Comparison of ENCODE assay signal across 23 cellular contexts in the genomic region with DNA sequence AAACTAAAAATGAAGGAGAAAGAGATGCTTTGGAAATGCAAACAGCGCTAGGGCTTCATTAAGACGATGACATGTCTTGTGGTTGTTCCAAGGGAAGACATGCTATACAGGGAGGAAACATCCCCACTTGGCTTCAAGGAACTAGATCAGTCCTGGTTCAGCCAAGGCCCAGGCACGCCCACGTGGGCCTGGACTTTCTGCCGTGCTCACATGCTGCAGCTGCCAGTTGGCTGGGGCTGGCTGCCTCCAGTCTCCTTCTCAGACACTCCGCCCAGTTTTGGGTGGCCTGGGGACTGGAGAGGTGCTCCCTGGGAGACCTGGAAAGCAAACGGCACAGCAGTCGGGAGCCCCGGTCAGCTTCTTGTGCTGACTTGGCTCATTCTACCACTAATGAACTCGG.
DNase-seq lines count a peak whose midpoint lies in the region; ATAC-seq and TF ChIP-seq lines count a peak whose summit lies in the region.
"Had no signal": no experiment of that assay in that cellular context is flagged by ENCODE, and none has a peak within 500 bp of the region (broad histone marks: within the 10 kb centered on the region; RNA-seq: fewer than 3 reads in every experiment).

No MANE protein-coding gene starts in this region.

- no peak overlapping the region for H3K27ac Mint-ChIP-seq in HFFc6
- H3K27ac Mint-ChIP-seq: activated B cell treated with CpG ODN at 0.5 μM for 24 hours; activated CD4-positive, alpha-beta memory T cell treated with anti-CD3 and anti-CD28 coated beads, Interleukin-2, amount 10 ng/mL, durations not matched to agents 7 days and 5 days; activated naive CD4-positive, alpha-beta T cell treated with anti-CD3 and anti-CD28 coated beads, Interleukin-2, amount 50 U/mL, for 24 hours; mesothelial cell of epicardium; nephron progenitor cell; stimulated activated effector memory CD8-positive, alpha-beta T cell treated with anti-CD3 and anti-CD28 coated beads, Interleukin-12 subunit alpha, Interleukin-12 subunit beta, amount 100 ng/mL, for 72 hours; T-helper 2 cell treated with Interferon-gamma antibody and Interleukin-4, amounts not matched to agents 5 μg/mL and 100 μg/mL, for 36 hours had no signal

- H3K27me3 ChIP-seq in heart left ventricle (no peaks in the 10 kb centered on the region), neuronal stem cell (ENCODE audit: control insufficient read depth in 3 of 3, insufficient read depth in 3 of 3, low read depth in 1 of 3, low read length in 3 of 3) (no peaks in the 10 kb centered on the region)
- H3K27me3 ChIP-seq: BLaER1, tibial nerve had no signal

- H3K4me1 Mint-ChIP-seq in HFFc6 (ENCODE audit: low read depth) = peaks cover 39% of the 10 kb centered on the region
- H3K4me1 Mint-ChIP-seq: activated B cell treated with CpG ODN at 0.5 μM for 24 hours; activated CD4-positive, alpha-beta memory T cell treated with anti-CD3 and anti-CD28 coated beads, Interleukin-2, amount 10 ng/mL, durations not matched to agents 7 days and 5 days; activated naive CD4-positive, alpha-beta T cell treated with anti-CD3 and anti-CD28 coated beads, Interleukin-2, amount 50 U/mL, for 24 hours; stimulated activated effector memory CD8-positive, alpha-beta T cell treated with anti-CD3 and anti-CD28 coated beads, Interleukin-12 subunit alpha, Interleukin-12 subunit beta, amount 100 ng/mL, for 72 hours had no signal

- no peak overlapping the region for H3K4me3 Mint-ChIP-seq in HFFc6
- H3K4me3 Mint-ChIP-seq: activated B cell treated with CpG ODN at 0.5 μM for 24 hours; activated CD4-positive, alpha-beta memory T cell treated with anti-CD3 and anti-CD28 coated beads, Interleukin-2, amount 10 ng/mL, durations not matched to agents 7 days and 5 days; activated naive CD4-positive, alpha-beta T cell treated with anti-CD3 and anti-CD28 coated beads, Interleukin-2, amount 50 U/mL, for 24 hours; mesothelial cell of epicardium; nephron progenitor cell; stimulated activated effector memory CD8-positive, alpha-beta T cell treated with anti-CD3 and anti-CD28 coated beads, Interleukin-12 subunit alpha, Interleukin-12 subunit beta, amount 100 ng/mL, for 72 hours; T-helper 2 cell treated with Interferon-gamma antibody and Interleukin-4, amounts not matched to agents 5 μg/mL and 100 μg/mL, for 36 hours had no signal

- no peak overlapping the region for H3K9ac ChIP-seq in neuronal stem cell (ENCODE audit: low read depth, low read length, poor library complexity)
- H3K9ac ChIP-seq: BLaER1 had no signal

- no peak overlapping the region for H2BK5ac ChIP-seq in neuronal stem cell (ENCODE audit: low read length)

- peak; percentile 21 for DNase-seq in DMS 273 (lab: John Stamatoyannopoulos, UW; ENCODE audit: unreplicated experiment)
- no peak for DNase-seq in DMS 273 treated with DMSO at 0.1 percent for 48 hours (lab: John Stamatoyannopoulos, UW)
- DNase-seq in heart left ventricle = peak; percentile 32 to 80 (median 73)
- no peak for DNase-seq in neuronal stem cell (ENCODE audit: low spot score)
- peak; percentile 71 for DNase-seq in ureter (ENCODE audit: low spot score)
- DNase-seq in superior temporal gyrus (ENCODE audit: extremely low spot score) = no peak
- DNase-seq in HFFc6 = no peak
- no peak for DNase-seq in GM19240 (ENCODE audit: insufficient read length, low spot score)
- DNase-seq: activated B cell treated with CpG ODN at 0.5 μM for 24 hours; activated CD4-positive, alpha-beta memory T cell treated with anti-CD3 and anti-CD28 coated beads, Interleukin-2, amount 10 ng/mL, durations not matched to agents 7 days and 5 days; Calu3; islet precursor cell; NCI-H1436; NCI-H748 treated with DMSO at 0.1 percent for 48 hours; nephron progenitor cell had no signal

- H2BK120ac ChIP-seq in neuronal stem cell (ENCODE audit: low read depth, low read length) = no peak overlapping the region

- no peak overlapping the region for H3K23ac ChIP-seq in neuronal stem cell (ENCODE audit: low read depth, low read length, poor library complexity)

- intact Hi-C loops in heart left ventricle (cut with DNase I) = no loop called here

- H2BK15ac ChIP-seq in neuronal stem cell (ENCODE audit: low read length) = no peak overlapping the region

- no peak overlapping the region for H3K4me2 ChIP-seq in neuronal stem cell (ENCODE audit: insufficient read depth, low read length, poor library complexity, severe bottlenecking)
- H3K4me2 ChIP-seq: BLaER1 had no signal

- peak overlapping the region; percentile 39 for H3K18ac ChIP-seq in neuronal stem cell (ENCODE audit: low read length)

- WGBS in heart left ventricle, 4 donors = 68 to 75% (median 73%) methylated on average over 10 of the region's 10 CpGs
- no CpG with 5 or more reads among the region's 10 CpGs for WGBS in neuronal stem cell (ENCODE audit: extremely low coverage in 2 of 2, insufficient read length in 2 of 2, insufficient replicate concordance in 1 of 2), 2 donors

- no peak overlapping the region for H3K14ac ChIP-seq in neuronal stem cell (ENCODE audit: low read length)

- H3K4ac ChIP-seq in neuronal stem cell (ENCODE audit: low read length) = no peak overlapping the region

- H3K27ac ChIP-seq in heart left ventricle (no peak overlapping the region), neuronal stem cell (replicated peaks; ENCODE audit: low read length) (no peak overlapping the region)
- H3K27ac ChIP-seq: 22Rv1, BLaER1, tibial nerve had no signal

- H3K9me3 ChIP-seq in heart left ventricle = peaks cover 0 to 23% (median 6%) of the 10 kb centered on the region in 12 donors
- H3K9me3 ChIP-seq in neuronal stem cell (replicated peaks in 1 of 2; ENCODE audit: control insufficient read depth in 2 of 2, insufficient read depth in 1 of 2, low read depth in 1 of 2, low read length in 2 of 2) = peaks cover 0 to 16% of the 10 kb centered on the region in 2 donors
- H3K9me3 ChIP-seq: HAP-1 had no signal

- no peak overlapping the region for H2AK5ac ChIP-seq in neuronal stem cell (ENCODE audit: low read depth, low read length)

- H3K36me3 Mint-ChIP-seq in HFFc6 (ENCODE audit: low read depth) = peaks cover 41% of the 10 kb centered on the region
- H3K36me3 Mint-ChIP-seq: activated naive CD4-positive, alpha-beta T cell treated with anti-CD3 and anti-CD28 coated beads, Interleukin-2, amount 50 U/mL, for 24 hours; stimulated activated effector memory CD8-positive, alpha-beta T cell treated with anti-CD3 and anti-CD28 coated beads, Interleukin-12 subunit alpha, Interleukin-12 subunit beta, amount 100 ng/mL, for 72 hours had no signal

- peaks cover 9% of the 10 kb centered on the region for H3K27me3 Mint-ChIP-seq in HFFc6 (ENCODE audit: insufficient read depth)
- H3K27me3 Mint-ChIP-seq: activated B cell treated with CpG ODN at 0.5 μM for 24 hours; activated CD4-positive, alpha-beta memory T cell treated with anti-CD3 and anti-CD28 coated beads, Interleukin-2, amount 10 ng/mL, durations not matched to agents 7 days and 5 days had no signal

- H3K36me3 ChIP-seq in heart left ventricle (no peaks in the 10 kb centered on the region), neuronal stem cell (replicated peaks in 1 of 2; ENCODE audit: control insufficient read depth in 2 of 2, insufficient read depth in 2 of 2, low read length in 2 of 2) (peaks cover 3 to 60% of the 10 kb centered on the region in 2 donors)
- H3K36me3 ChIP-seq: BLaER1, tibial nerve had no signal

- no peak overlapping the region for H2BK12ac ChIP-seq in neuronal stem cell (ENCODE audit: low read length)

- H3K4me3 ChIP-seq in heart left ventricle (no peak overlapping the region), neuronal stem cell (ENCODE audit: low read length in 2 of 2) (no peak overlapping the region)
- H3K4me3 ChIP-seq: BLaER1, HAP-1, tibial nerve had no signal

- TF ChIP-seq CTCF in heart left ventricle (IDR thresholded peaks at IDR 0.05) (no peak), HFFc6 (IDR thresholded peaks at IDR 0.05) (no peak)

- no peak overlapping the region for H4K91ac ChIP-seq in neuronal stem cell (ENCODE audit: low read depth, low read length, poor library complexity)

- no peak overlapping the region for H2AFZ ChIP-seq in neuronal stem cell (ENCODE audit: low read length)

- H3K4me1 ChIP-seq in heart left ventricle (peaks cover 0 to 3% (median 0%) of the 10 kb centered on the region in 12 donors), neuronal stem cell (ENCODE audit: control insufficient read depth in 2 of 2, insufficient read depth in 1 of 2, low read depth in 1 of 2, low read length in 2 of 2) (peaks cover 3 to 7% of the 10 kb centered on the region in 2 donors)
- H3K4me1 ChIP-seq: BLaER1 had no signal

- H4K8ac ChIP-seq in neuronal stem cell (ENCODE audit: low read depth, low read length) = no peak overlapping the region

- ATAC-seq in heart left ventricle = peak; percentile 33 to 84 (median 70)
- ATAC-seq: stimulated activated effector memory CD8-positive, alpha-beta T cell treated with anti-CD3 and anti-CD28 coated beads, Interleukin-12 subunit alpha, Interleukin-12 subunit beta, amount 100 ng/mL, for 72 hours had no signal

- no peak for TF ChIP-seq POLR2A in heart left ventricle (IDR thresholded peaks at IDR 0.05)

- H3K9me3 Mint-ChIP-seq in HFFc6 = peaks cover 5% of the 10 kb centered on the region; the same call in 1 of the 2 replicates
- H3K9me3 Mint-ChIP-seq: activated CD4-positive, alpha-beta memory T cell treated with anti-CD3 and anti-CD28 coated beads, Interleukin-2, amount 10 ng/mL, durations not matched to agents 7 days and 5 days; T-helper 2 cell treated with Interferon-gamma antibody and Interleukin-4, amounts not matched to agents 5 μg/mL and 100 μg/mL, for 36 hours had no signal

- peaks cover 5% of the 10 kb centered on the region for H3K79me1 ChIP-seq in neuronal stem cell (ENCODE audit: low read depth, low read length)

Comparison
In these comparisons a context has a peak if more than half of its experiments do, and no peak if none do; other contexts are left out.
1. DNase-seq: peak in DMS 273 (single experiment), heart left ventricle (5 of 5) and ureter (single experiment); none in DMS 273 treated with DMSO at 0.1 percent for 48 hours (single experiment), neuronal stem cell (single experiment), superior temporal gyrus (single experiment), HFFc6 (single experiment) and GM19240 (single experiment).